Comparison of ENCODE assay signal across 9 cellular contexts in genomic region chr11:62444835-62445234, GRCh38. TPM values are rescaled to one million over a fixed set of nuclear protein-coding genes. Genes with fewer than 3 reads are reported as not detected.
DNase-seq lines count a peak whose midpoint lies in the region; TF ChIP-seq lines count a peak whose summit lies in the region.
"Had no signal": no experiment of that assay in that cellular context is flagged by ENCODE, and none has a peak within 500 bp of the region (broad histone marks: within the 10 kb centered on the region; RNA-seq: fewer than 3 reads in every experiment).

No MANE protein-coding gene starts in this region.

- no peaks in the 10 kb centered on the region for H3K27me3 ChIP-seq in esophagus squamous epithelium

- peaks cover 14% of the 10 kb centered on the region for H3K27me3 Mint-ChIP-seq in progenitor cell of endocrine pancreas

- POLR2A ChIA-PET in RWPE1 (lab: Yijun Ruan, JAX; ENCODE audit: low non-redundant PET): no interaction called here

- intact Hi-C loops in esophagus squamous epithelium (cut with DNase I): no loop called here

- no peaks in the 10 kb centered on the region for H3K9me3 ChIP-seq in esophagus squamous epithelium

- DNase-seq in COLO668 (lab: John Stamatoyannopoulos, UW; ENCODE audit: unreplicated experiment): peak; percentile 29
- DNase-seq in RWPE1 (ENCODE audit: low spot score): no peak
- DNase-seq in esophagus squamous epithelium (lab: John Stamatoyannopoulos, UW): no peak
- DNase-seq in progenitor cell of endocrine pancreas (ENCODE audit: low spot score, unreplicated experiment): no peak
- DNase-seq in hepatic stellate cell (ENCODE audit: low spot score): no peak
- no peak for DNase-seq in activated CD4-positive, CD25-positive, alpha-beta regulatory T cell (lab: John Stamatoyannopoulos, UW)
- no peak for DNase-seq in RPMI8226
- no peak for DNase-seq in NCI-H510A treated with DMSO at 0.1 percent for 48 hours (lab: John Stamatoyannopoulos, UW)
- DNase-seq: activated effector memory CD4-positive, alpha-beta T cell treated with Interleukin-2 at 50 U/mL for 16 hours had no signal

- H3K9me3 Mint-ChIP-seq in progenitor cell of endocrine pancreas (ENCODE audit: low read depth): no peaks in the 10 kb centered on the region

- TF ChIP-seq CTCF in RWPE1 (conservative IDR thresholded peaks at IDR 0.05; ENCODE audit: low read depth) (no peak), esophagus squamous epithelium (IDR thresholded peaks at IDR 0.05) (no peak), progenitor cell of endocrine pancreas (IDR thresholded peaks at IDR 0.05; ENCODE audit: unreplicated experiment) (no peak)

- CTCF ChIA-PET in RWPE1 (lab: Yijun Ruan, JAX): interaction anchor here (0.9 kb wide), 1 partner anchor 20 kb away, joined by 4 read pairs; no protein-coding TSS in a partner anchor

- H3K27ac ChIP-seq in RWPE1 (peak overlapping the region; percentile 66), esophagus squamous epithelium (peak overlapping the region; percentile 59 to 96 (median 86))

- no peaks in the 10 kb centered on the region for H3K36me3 Mint-ChIP-seq in progenitor cell of endocrine pancreas (ENCODE audit: insufficient read depth)

- H3K4me3 Mint-ChIP-seq in progenitor cell of endocrine pancreas (ENCODE audit: low read depth): peak overlapping the region; percentile 33

- peak overlapping the region; percentile 18 to 69 (median 45) for H3K4me3 ChIP-seq in esophagus squamous epithelium

- peaks cover 25 to 52% (median 37%) of the 10 kb centered on the region in 3 donors for H3K4me1 ChIP-seq in esophagus squamous epithelium

- no peak for TF ChIP-seq POLR2A in esophagus squamous epithelium (IDR thresholded peaks at IDR 0.05)

- WGBS in esophagus squamous epithelium, 2 donors: 19 to 38% methylated on average over 4 to 9 of the region's 9 CpGs

- peaks cover 6% of the 10 kb centered on the region for H3K4me1 Mint-ChIP-seq in progenitor cell of endocrine pancreas (ENCODE audit: low read depth)

- no peaks in the 10 kb centered on the region for H3K36me3 ChIP-seq in esophagus squamous epithelium

- H3K27ac Mint-ChIP-seq in progenitor cell of endocrine pancreas: no peak overlapping the region

RNA-seq across cellular contexts. Expression of gene SCGB1A1, which starts 26.0 kb away (rescaled TPM):
- total RNA-seq in esophagus squamous epithelium: 1 to 10 TPM in 2 of 4 donors, not detected in 2; 5.9 to 6.6 TPM
- total RNA-seq in progenitor cell of endocrine pancreas: 1.9 and 3.1 TPM in 2 replicates
